In the genomic region with DNA sequence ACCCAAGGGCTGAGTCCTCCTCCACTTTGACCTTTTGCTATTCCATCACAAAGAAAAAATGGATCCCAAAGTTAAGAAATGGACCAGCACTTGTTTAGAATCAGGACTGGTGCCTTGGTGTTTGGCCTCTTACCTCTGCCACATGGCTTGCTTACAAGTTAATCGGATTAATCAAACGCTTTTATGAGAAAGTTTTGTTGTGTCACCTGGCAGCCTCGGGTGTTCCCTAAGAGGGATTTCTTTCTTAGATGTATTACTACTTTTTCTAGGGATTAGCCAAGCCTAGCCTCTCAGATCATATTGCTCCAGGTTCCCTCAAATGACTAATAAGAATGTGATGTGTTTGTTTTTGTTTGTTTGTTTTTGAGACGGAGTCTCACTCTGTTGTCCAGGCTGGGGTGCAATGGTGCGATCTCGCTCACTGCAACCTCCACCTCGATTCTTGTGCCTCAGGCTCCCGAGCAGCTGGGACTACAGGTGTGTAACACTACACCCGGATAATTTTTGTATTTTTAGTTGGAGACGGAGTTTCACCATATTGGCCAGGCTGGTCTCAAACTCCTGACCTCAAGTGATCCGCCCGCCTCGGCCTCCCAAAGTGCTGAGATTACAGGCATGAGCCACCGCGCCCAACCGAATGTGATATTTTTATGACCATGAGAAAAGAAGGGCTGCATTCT, we compare ENCODE assay signal across 8 cellular contexts. TPM values are rescaled to one million over a fixed set of nuclear protein-coding genes. Genes with fewer than 3 reads are reported as not detected.
DNase-seq lines count a peak whose midpoint lies in the region; ATAC-seq and TF ChIP-seq lines count a peak whose summit lies in the region.

No MANE protein-coding gene starts in this region.

- H3K4me1 Mint-ChIP-seq in stimulated activated naive CD8-positive, alpha-beta T cell treated with anti-CD3 and anti-CD28 coated beads, Interleukin-15, Interleukin-2, amounts not matched to agents 100 ng/mL and 50 ng/mL, for 24 hours (ENCODE audit: low read depth), result peaks cover 74% of the 10 kb centered on the region
- H3K4me1 Mint-ChIP-seq in mesothelial cell of epicardium, result peaks cover 32% of the 10 kb centered on the region

- H3K4me3 ChIP-seq in brain microvascular endothelial cell (ENCODE audit: low read depth, low read length), result peak overlapping the region; percentile 80

- H3K27me3 Mint-ChIP-seq in stimulated activated naive CD8-positive, alpha-beta T cell treated with anti-CD3 and anti-CD28 coated beads, Interleukin-15, Interleukin-2, amounts not matched to agents 100 ng/mL and 50 ng/mL, for 24 hours, result peaks cover 8% of the 10 kb centered on the region
- H3K27me3 Mint-ChIP-seq in mesothelial cell of epicardium (ENCODE audit: low read depth), result no peaks in the 10 kb centered on the region

- H3K36me3 Mint-ChIP-seq in stimulated activated naive CD8-positive, alpha-beta T cell treated with anti-CD3 and anti-CD28 coated beads, Interleukin-15, Interleukin-2, amounts not matched to agents 100 ng/mL and 50 ng/mL, for 24 hours (ENCODE audit: low read depth), result peaks cover 44% of the 10 kb centered on the region
- peaks cover 14% of the 10 kb centered on the region for H3K36me3 Mint-ChIP-seq in mesothelial cell of epicardium

- peak overlapping the region; percentile 98 for H3K27ac Mint-ChIP-seq in stimulated activated naive CD8-positive, alpha-beta T cell treated with anti-CD3 and anti-CD28 coated beads, Interleukin-15, Interleukin-2, amounts not matched to agents 100 ng/mL and 50 ng/mL, for 24 hours
- H3K27ac Mint-ChIP-seq in mesothelial cell of epicardium, result peak overlapping the region; percentile 98

- in situ Hi-C loops in brain microvascular endothelial cell (cut with HindIII; ENCODE audit: low pct_ligation_motif_present, low sequenced_read_pairs), result no loop called here

- H3K9me3 Mint-ChIP-seq in stimulated activated naive CD8-positive, alpha-beta T cell treated with anti-CD3 and anti-CD28 coated beads, Interleukin-15, Interleukin-2, amounts not matched to agents 100 ng/mL and 50 ng/mL, for 24 hours, result no peaks in the 10 kb centered on the region
- H3K9me3 Mint-ChIP-seq in mesothelial cell of epicardium, result no peaks in the 10 kb centered on the region

- no peaks in the 10 kb centered on the region for H3K27me3 ChIP-seq in brain microvascular endothelial cell (replicated peaks)

- TF ChIP-seq CTCF in brain microvascular endothelial cell (IDR thresholded peaks at IDR 0.05; ENCODE audit: low read depth, low read length, missing control alignments), result no peak
- TF ChIP-seq CTCF in mesothelial cell of epicardium (IDR thresholded peaks at IDR 0.05; ENCODE audit: unreplicated experiment), result no peak

- peaks cover 5% of the 10 kb centered on the region for H3K36me3 ChIP-seq in brain microvascular endothelial cell (replicated peaks)

- H3K4me3 Mint-ChIP-seq in stimulated activated naive CD8-positive, alpha-beta T cell treated with anti-CD3 and anti-CD28 coated beads, Interleukin-15, Interleukin-2, amounts not matched to agents 100 ng/mL and 50 ng/mL, for 24 hours, result peak overlapping the region; percentile 93
- H3K4me3 Mint-ChIP-seq in mesothelial cell of epicardium, result peak overlapping the region; percentile 82

- peak overlapping the region; percentile 92 for H3K27ac ChIP-seq in brain microvascular endothelial cell

- no peak for ATAC-seq in stimulated activated naive CD8-positive, alpha-beta T cell treated with anti-CD3 and anti-CD28 coated beads, Interleukin-15, Interleukin-2, amounts not matched to agents 100 U/mL and 50 U/mL, for 24 hours
- ATAC-seq in GM21390 (IDR thresholded peaks at IDR 0.05; ENCODE audit: unreplicated experiment), result no peak

- no peak for DNase-seq in stimulated activated naive CD8-positive, alpha-beta T cell treated with anti-CD3 and anti-CD28 coated beads, Interleukin-15, Interleukin-2, amounts not matched to agents 100 U/mL and 50 U/mL, for 24 hours
- DNase-seq in brain microvascular endothelial cell (no peak), mesothelial cell of epicardium (ENCODE audit: low spot score in 2 of 2, unreplicated experiment in 2 of 2) (no peak), NCI-H226 (no peak), AG20443 (ENCODE audit: low spot score) (no peak)
- DNase-seq in activated effector memory CD4-positive, alpha-beta T cell treated with Interleukin-2 at 50 U/mL for 16 hours, result no peak

RNA-seq across cellular contexts. Expression of a gene that starts 0.9 kb away (rescaled TPM):
- 49.4 to 60.5 TPM (median 54.1 TPM) in 3 replicates for total RNA-seq in mesothelial cell of epicardium

RNA-seq across cellular contexts. Expression of a gene that starts 39.0 kb away (rescaled TPM):
- 0.09 to 0.11 TPM in 2 of 3 replicates, not detected in the other for total RNA-seq in mesothelial cell of epicardium

RNA-seq across cellular contexts. Expression of a gene that starts 57.7 kb away (rescaled TPM):
- total RNA-seq in mesothelial cell of epicardium, result 21.8 to 22.6 TPM (median 21.9 TPM) in 3 replicates
